Comparison of ENCODE assay signal across 11 cellular contexts in genomic region chr12:116592731-116593130, GRCh38. TPM values are rescaled to one million over a fixed set of nuclear protein-coding genes. Genes with fewer than 3 reads are reported as not detected.
DNase-seq lines count a peak whose midpoint lies in the region; ATAC-seq and TF ChIP-seq lines count a peak whose summit lies in the region.
"Had no signal": no experiment of that assay in that cellular context is flagged by ENCODE, and none has a peak within 500 bp of the region (broad histone marks: within the 10 kb centered on the region; RNA-seq: fewer than 3 reads in every experiment).

No MANE protein-coding gene starts in this region.

- ATAC-seq in activated naive CD8-positive, alpha-beta T cell treated with anti-CD3 and anti-CD28 coated beads, Interleukin-2, amount 50 U/mL, for 24 hours, result no peak
- ATAC-seq in upper lobe of right lung (peak; percentile 26), GM18858 (IDR thresholded peaks at IDR 0.05; ENCODE audit: unreplicated experiment) (no peak), GM18519 (IDR thresholded peaks at IDR 0.05; ENCODE audit: low FRiP score, unreplicated experiment) (no peak)

- TF ChIP-seq CTCF in upper lobe of right lung (IDR thresholded peaks at IDR 0.05), result no peak

- no peak overlapping the region for H3K27ac Mint-ChIP-seq in activated naive CD8-positive, alpha-beta T cell
- H3K27ac Mint-ChIP-seq in activated naive CD8-positive, alpha-beta T cell treated with anti-CD3 and anti-CD28 coated beads, Interleukin-2, amount 50 U/mL, for 24 hours, result no peak overlapping the region

- no peaks in the 10 kb centered on the region for H3K36me3 Mint-ChIP-seq in activated naive CD8-positive, alpha-beta T cell
- H3K36me3 Mint-ChIP-seq in activated naive CD8-positive, alpha-beta T cell treated with anti-CD3 and anti-CD28 coated beads, Interleukin-2, amount 50 U/mL, for 24 hours (ENCODE audit: low read depth), result no peaks in the 10 kb centered on the region

- no peaks in the 10 kb centered on the region for H3K27me3 Mint-ChIP-seq in activated naive CD8-positive, alpha-beta T cell
- H3K27me3 Mint-ChIP-seq in activated naive CD8-positive, alpha-beta T cell treated with anti-CD3 and anti-CD28 coated beads, Interleukin-2, amount 50 U/mL, for 24 hours, result no peaks in the 10 kb centered on the region

- H3K9me3 ChIP-seq in adipocyte (ENCODE audit: control insufficient read depth, low read length), result no peaks in the 10 kb centered on the region
- H3K9me3 ChIP-seq in mesodermal cell (ENCODE audit: control insufficient read depth, low read length), result no peaks in the 10 kb centered on the region
- H3K9me3 ChIP-seq in upper lobe of right lung, result no peaks in the 10 kb centered on the region

- intact Hi-C loops in upper lobe of right lung (cut with DNase I), result no loop called here

- no peak for DNase-seq in activated naive CD8-positive, alpha-beta T cell treated with anti-CD3 and anti-CD28 coated beads, Interleukin-2, amount 50 U/mL, for 24 hours
- peak; percentile 45 for DNase-seq in adipocyte (ENCODE audit: low read depth)
- no peak for DNase-seq in upper lobe of right lung
- DNase-seq in OCI-M1 (lab: John Stamatoyannopoulos, UW), result no peak
- DNase-seq: activated naive CD4-positive, alpha-beta T cell treated with anti-CD3 and anti-CD28 coated beads, Interleukin-2, amount 50 U/mL, for 16 hours; NCI-H1105 had no signal

- peaks cover 29% of the 10 kb centered on the region for H3K4me1 Mint-ChIP-seq in activated naive CD8-positive, alpha-beta T cell (ENCODE audit: low read depth)
- H3K4me1 Mint-ChIP-seq in activated naive CD8-positive, alpha-beta T cell treated with anti-CD3 and anti-CD28 coated beads, Interleukin-2, amount 50 U/mL, for 24 hours, result peaks cover 25% of the 10 kb centered on the region

- H3K27ac ChIP-seq in mesodermal cell (ENCODE audit: low read depth, low read length, severe bottlenecking), result peak overlapping the region; percentile 45
- peak overlapping the region; percentile 60 for H3K27ac ChIP-seq in upper lobe of right lung

- H3K36me3 ChIP-seq in adipocyte (ENCODE audit: control insufficient read depth, insufficient read depth, low read length, severe bottlenecking) (no peaks in the 10 kb centered on the region), mesodermal cell (ENCODE audit: control insufficient read depth, insufficient read depth, low read length) (no peaks in the 10 kb centered on the region), upper lobe of right lung (no peaks in the 10 kb centered on the region)

- H3K9ac ChIP-seq in adipocyte (ENCODE audit: low read length), result peak overlapping the region; percentile 26

- peak overlapping the region; percentile 57 for H3K4me3 ChIP-seq in adipocyte (ENCODE audit: low read length)
- no peak overlapping the region for H3K4me3 ChIP-seq in mesodermal cell (ENCODE audit: extremely low read depth, insufficient read depth, low read length, poor library complexity, severe bottlenecking)
- H3K4me3 ChIP-seq in upper lobe of right lung, result no peak overlapping the region

- H3K4me3 Mint-ChIP-seq in activated naive CD8-positive, alpha-beta T cell, result peak overlapping the region; percentile 3
- no peak overlapping the region for H3K4me3 Mint-ChIP-seq in activated naive CD8-positive, alpha-beta T cell treated with anti-CD3 and anti-CD28 coated beads, Interleukin-2, amount 50 U/mL, for 24 hours

- no peaks in the 10 kb centered on the region for H3K27me3 ChIP-seq in adipocyte (replicated peaks; ENCODE audit: control insufficient read depth, insufficient read depth, low read length)
- H3K27me3 ChIP-seq in upper lobe of right lung, result no peaks in the 10 kb centered on the region

- H3K9me3 Mint-ChIP-seq in activated naive CD8-positive, alpha-beta T cell (ENCODE audit: low read depth), result no peaks in the 10 kb centered on the region
- H3K9me3 Mint-ChIP-seq in activated naive CD8-positive, alpha-beta T cell treated with anti-CD3 and anti-CD28 coated beads, Interleukin-2, amount 50 U/mL, for 24 hours, result no peaks in the 10 kb centered on the region

- H3K4me1 ChIP-seq in adipocyte (ENCODE audit: control insufficient read depth, insufficient read depth, low read length), result peaks cover 39% of the 10 kb centered on the region
- H3K4me1 ChIP-seq in mesodermal cell (ENCODE audit: control insufficient read depth, insufficient read depth, low read length, poor library complexity, severe bottlenecking), result peaks cover 8% of the 10 kb centered on the region
- peaks cover 27% of the 10 kb centered on the region for H3K4me1 ChIP-seq in upper lobe of right lung

- WGBS in mesodermal cell (ENCODE audit: insufficient coverage in 2 of 2), 2 experiments, result 84 to 95% methylated on average over 7 of the region's 8 CpGs

RNA-seq across cellular contexts. Expression of gene MAP1LC3B2, which starts 33.5 kb away (rescaled TPM):
- 2.2 TPM for polyA plus RNA-seq in mesodermal cell (2013, experiment 1 of 2)
- 3.4 TPM for polyA plus RNA-seq in mesodermal cell (2013, experiment 2 of 2)
- not detected for total RNA-seq in upper lobe of right lung
- total RNA-seq: OCI-LY7 had no signal
